Comparison of ENCODE assay signal across 18 cellular contexts in the genomic region with DNA sequence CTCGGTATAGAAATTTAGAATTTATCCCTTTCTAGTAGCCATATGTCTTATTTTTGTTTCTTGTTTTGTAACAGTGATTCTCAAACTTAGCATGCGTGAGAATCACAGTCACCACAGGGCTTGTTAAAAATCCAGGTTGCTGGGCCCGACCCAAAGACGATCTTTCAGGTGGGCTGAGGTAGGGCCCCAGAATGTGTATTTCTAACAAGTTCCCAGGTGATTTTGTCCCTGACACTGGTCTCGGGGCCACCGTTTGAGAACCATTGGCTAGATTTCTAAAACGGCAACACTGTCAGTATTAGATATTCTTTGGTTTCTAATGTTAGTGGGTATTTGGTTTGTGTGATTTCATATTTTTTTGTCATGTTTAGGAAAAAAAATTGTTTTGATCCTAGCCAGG. TPM values are rescaled to one million over a fixed set of nuclear protein-coding genes. Genes with fewer than 3 reads are reported as not detected.
DNase-seq lines count a peak whose midpoint lies in the region; ATAC-seq, FAIRE-seq and TF ChIP-seq lines count a peak whose summit lies in the region.
"Had no signal": no experiment of that assay in that cellular context is flagged by ENCODE, and none has a peak within 500 bp of the region (broad histone marks: within the 10 kb centered on the region; RNA-seq: fewer than 3 reads in every experiment).

No MANE protein-coding gene starts in this region.

- H3K4me3 ChIP-seq in adipocyte (ENCODE audit: low read length) (no peak overlapping the region), endodermal cell (ENCODE audit: low read length) (no peak overlapping the region), pancreas (no peak overlapping the region)
- H3K4me3 ChIP-seq: A549, HAP-1 had no signal

- TF ChIP-seq CTCF in endodermal cell (conservative IDR thresholded peaks at IDR 0.05) (no peak), pancreas (IDR thresholded peaks at IDR 0.05) (no peak)

- H3K4me3 Mint-ChIP-seq in activated naive CD8-positive, alpha-beta T cell, result no peak overlapping the region
- H3K4me3 Mint-ChIP-seq in activated naive CD8-positive, alpha-beta T cell treated with anti-CD3 and anti-CD28 coated beads for 36 hours, result no peak overlapping the region
- H3K4me3 Mint-ChIP-seq in endodermal cell, result no peak overlapping the region
- no peak overlapping the region for H3K4me3 Mint-ChIP-seq in activated T-helper 17 cell treated with anti-CD3 and anti-CD28 coated beads, Interleukin-2, amount 50 U/mL, for 72 hours
- H3K4me3 Mint-ChIP-seq: CD4-positive, alpha-beta T cell had no signal

- no peaks in the 10 kb centered on the region for H3K9me3 ChIP-seq in adipocyte (ENCODE audit: control insufficient read depth, low read length)
- H3K9me3 ChIP-seq in endodermal cell (ENCODE audit: control insufficient read depth, low read length), result peaks cover 7% of the 10 kb centered on the region
- no peaks in the 10 kb centered on the region for H3K9me3 ChIP-seq in pancreas
- H3K9me3 ChIP-seq: A549, Caco-2, HAP-1 had no signal

- H3K27ac Mint-ChIP-seq in activated naive CD8-positive, alpha-beta T cell, result peak overlapping the region; percentile 30
- H3K27ac Mint-ChIP-seq in activated naive CD8-positive, alpha-beta T cell treated with anti-CD3 and anti-CD28 coated beads for 36 hours, result no peak overlapping the region
- H3K27ac Mint-ChIP-seq in endodermal cell, result peak overlapping the region; percentile 48
- no peak overlapping the region for H3K27ac Mint-ChIP-seq in activated T-helper 17 cell treated with anti-CD3 and anti-CD28 coated beads, Interleukin-2, amount 50 U/mL, for 72 hours
- H3K27ac Mint-ChIP-seq: CD4-positive, alpha-beta T cell had no signal

- DNase-seq in activated naive CD8-positive, alpha-beta T cell treated with anti-CD3 and anti-CD28 coated beads for 36 hours, result no peak
- no peak for DNase-seq in adipocyte (ENCODE audit: low read depth)
- peak; percentile 75 for DNase-seq in endodermal cell
- no peak for DNase-seq in stimulated activated CD4-positive, alpha-beta T cell treated with anti-CD3 and anti-CD28 coated beads, Interleukin-12 subunit alpha, Interleukin-12 subunit beta, amount 100 ng/mL, for 4 hours
- DNase-seq in pancreas, result no peak
- DNase-seq: AML-193; Caco-2; CD4-positive, alpha-beta T cell; DMS153; DMS79; GDM1 had no signal

- H3K9ac ChIP-seq in adipocyte (ENCODE audit: low read length) (peak overlapping the region; percentile 64), endodermal cell (ENCODE audit: extremely low read depth, low read length, poor library complexity, severe bottlenecking) (no peak overlapping the region)

- no peak overlapping the region for H3K27ac ChIP-seq in endodermal cell (ENCODE audit: low read depth, low read length)
- H3K27ac ChIP-seq in pancreas, result no peak overlapping the region
- H3K27ac ChIP-seq: 22Rv1, A549, C4-2B had no signal

- no peaks in the 10 kb centered on the region for H3K27me3 Mint-ChIP-seq in activated naive CD8-positive, alpha-beta T cell
- no peaks in the 10 kb centered on the region for H3K27me3 Mint-ChIP-seq in activated naive CD8-positive, alpha-beta T cell treated with anti-CD3 and anti-CD28 coated beads for 36 hours
- H3K27me3 Mint-ChIP-seq in endodermal cell (ENCODE audit: insufficient read depth), result no peaks in the 10 kb centered on the region
- H3K27me3 Mint-ChIP-seq in activated T-helper 17 cell treated with anti-CD3 and anti-CD28 coated beads, Interleukin-2, amount 50 U/mL, for 72 hours, result no peaks in the 10 kb centered on the region
- H3K27me3 Mint-ChIP-seq: CD4-positive, alpha-beta T cell had no signal

- FAIRE-seq in pancreas (lab: Jason Lieb, UNC), result no peak
- FAIRE-seq: A549, D721Med had no signal

- intact Hi-C loops in pancreas (cut with DNase I), result no loop called here

- no peak for ATAC-seq in activated T-helper 17 cell treated with anti-CD3 and anti-CD28 coated beads, Interleukin-2, amount 50 U/mL, for 72 hours (replicated peaks)
- no peak for ATAC-seq in pancreas
- ATAC-seq: A549 had no signal

- H3K4me1 ChIP-seq in adipocyte (ENCODE audit: control insufficient read depth, insufficient read depth, low read length) (peaks cover 36% of the 10 kb centered on the region), endodermal cell (ENCODE audit: control insufficient read depth, insufficient read depth, low read length) (peaks cover 3% of the 10 kb centered on the region), pancreas (peaks cover 0 to 14% (median 12%) of the 10 kb centered on the region in 3 donors)
- H3K4me1 ChIP-seq: A549, Caco-2, HAP-1 had no signal

- no peaks in the 10 kb centered on the region for H3K9me3 Mint-ChIP-seq in activated naive CD8-positive, alpha-beta T cell (ENCODE audit: low read depth)
- no peaks in the 10 kb centered on the region for H3K9me3 Mint-ChIP-seq in activated naive CD8-positive, alpha-beta T cell treated with anti-CD3 and anti-CD28 coated beads for 36 hours
- no peaks in the 10 kb centered on the region for H3K9me3 Mint-ChIP-seq in endodermal cell
- H3K9me3 Mint-ChIP-seq in activated T-helper 17 cell treated with anti-CD3 and anti-CD28 coated beads, Interleukin-2, amount 50 U/mL, for 72 hours, result no peaks in the 10 kb centered on the region
- H3K9me3 Mint-ChIP-seq: CD4-positive, alpha-beta T cell had no signal

- no peaks in the 10 kb centered on the region for H3K36me3 Mint-ChIP-seq in activated naive CD8-positive, alpha-beta T cell
- peaks cover 29% of the 10 kb centered on the region for H3K36me3 Mint-ChIP-seq in activated naive CD8-positive, alpha-beta T cell treated with anti-CD3 and anti-CD28 coated beads for 36 hours
- H3K36me3 Mint-ChIP-seq in endodermal cell (ENCODE audit: low read depth), result peaks cover 48% of the 10 kb centered on the region
- peaks cover 60% of the 10 kb centered on the region for H3K36me3 Mint-ChIP-seq in activated T-helper 17 cell treated with anti-CD3 and anti-CD28 coated beads, Interleukin-2, amount 50 U/mL, for 72 hours (ENCODE audit: low read depth)

- H3K36me3 ChIP-seq in adipocyte (ENCODE audit: control insufficient read depth, insufficient read depth, low read length, severe bottlenecking) (peaks cover 34% of the 10 kb centered on the region), endodermal cell (ENCODE audit: control insufficient read depth, insufficient read depth, low read length) (peaks cover 44% of the 10 kb centered on the region), pancreas (no peaks in the 10 kb centered on the region)

- H3K4me1 Mint-ChIP-seq in activated naive CD8-positive, alpha-beta T cell (ENCODE audit: low read depth), result peaks cover 33% of the 10 kb centered on the region
- peaks cover 32% of the 10 kb centered on the region for H3K4me1 Mint-ChIP-seq in activated naive CD8-positive, alpha-beta T cell treated with anti-CD3 and anti-CD28 coated beads for 36 hours
- H3K4me1 Mint-ChIP-seq in endodermal cell, result peaks cover 25% of the 10 kb centered on the region
- peaks cover 11% of the 10 kb centered on the region for H3K4me1 Mint-ChIP-seq in activated T-helper 17 cell treated with anti-CD3 and anti-CD28 coated beads, Interleukin-2, amount 50 U/mL, for 72 hours

- no peaks in the 10 kb centered on the region for H3K27me3 ChIP-seq in adipocyte (replicated peaks; ENCODE audit: control insufficient read depth, insufficient read depth, low read length)
- no peaks in the 10 kb centered on the region for H3K27me3 ChIP-seq in endodermal cell (ENCODE audit: control insufficient read depth, insufficient read depth, low read length, poor library complexity, severe bottlenecking)
- H3K27me3 ChIP-seq in pancreas, result no peaks in the 10 kb centered on the region

- 94 to 96% methylated on average over 6 to 7 of the region's 7 CpGs for WGBS in endodermal cell (ENCODE audit: insufficient coverage in 1 of 2, insufficient read length in 1 of 2), 2 experiments
- WGBS in pancreas, 2 donors, result 84 to 90% methylated on average over 7 of the region's 7 CpGs

RNA-seq across cellular contexts. Expression of gene PFDN4, which starts 9.9 kb away (rescaled TPM):
- 10 to 100 TPM; 38.8 to 41.8 TPM for total RNA-seq in activated naive CD8-positive, alpha-beta T cell treated with anti-CD3 and anti-CD28 coated beads for 36 hours
- total RNA-seq in endodermal cell (10 to 100 TPM; 72.7 to 89.8 TPM), pancreas (10 to 100 TPM in 2 of 6 donors, 1 to 10 TPM in 4; 7.7 to 13.2 (median 8.9) TPM)
- polyA plus RNA-seq in endodermal cell (2013, experiment 1 of 2), result 99.5 TPM
- 128 TPM for polyA plus RNA-seq in endodermal cell (2013, experiment 2 of 2)
- 10 to 100 TPM; 32.5 to 35.8 TPM for total RNA-seq in activated T-helper 17 cell treated with anti-CD3 and anti-CD28 coated beads, Interleukin-2, amount 50 U/mL, for 72 hours
- polyA plus RNA-seq in pancreas, result 10 to 100 TPM; 29.0 to 32.9 TPM

RNA-seq across cellular contexts. Expression of gene CYP24A1, which starts 44.0 kb away (rescaled TPM):
- not detected for total RNA-seq in activated naive CD8-positive, alpha-beta T cell treated with anti-CD3 and anti-CD28 coated beads for 36 hours
- total RNA-seq in endodermal cell (under 1 TPM in 1 of 2 donors, not detected in 1; 0.13 TPM), pancreas (under 1 TPM in 1 of 6 donors, not detected in 5; 0.09 TPM)
- 0.14 TPM for polyA plus RNA-seq in endodermal cell (2013, experiment 1 of 2)
- 0.29 TPM for polyA plus RNA-seq in endodermal cell (2013, experiment 2 of 2)
- total RNA-seq in activated T-helper 17 cell treated with anti-CD3 and anti-CD28 coated beads, Interleukin-2, amount 50 U/mL, for 72 hours, result under 1 TPM in 1 of 2 donors, not detected in 1; 0.08 TPM
- not detected for polyA plus RNA-seq in pancreas

Comparison
In these comparisons a context has a peak if more than half of its experiments do, and no peak if none do; other contexts are left out.
1. H3K27ac Mint-ChIP-seq: peak in activated naive CD8-positive, alpha-beta T cell (single experiment) and endodermal cell (single experiment); none in activated naive CD8-positive, alpha-beta T cell treated with anti-CD3 and anti-CD28 coated beads for 36 hours (single experiment) and activated T-helper 17 cell treated with anti-CD3 and anti-CD28 coated beads, Interleukin-2, amount 50 U/mL, for 72 hours (single experiment).